Comparison of ENCODE assay signal across 1 cellular context in the genomic region with DNA sequence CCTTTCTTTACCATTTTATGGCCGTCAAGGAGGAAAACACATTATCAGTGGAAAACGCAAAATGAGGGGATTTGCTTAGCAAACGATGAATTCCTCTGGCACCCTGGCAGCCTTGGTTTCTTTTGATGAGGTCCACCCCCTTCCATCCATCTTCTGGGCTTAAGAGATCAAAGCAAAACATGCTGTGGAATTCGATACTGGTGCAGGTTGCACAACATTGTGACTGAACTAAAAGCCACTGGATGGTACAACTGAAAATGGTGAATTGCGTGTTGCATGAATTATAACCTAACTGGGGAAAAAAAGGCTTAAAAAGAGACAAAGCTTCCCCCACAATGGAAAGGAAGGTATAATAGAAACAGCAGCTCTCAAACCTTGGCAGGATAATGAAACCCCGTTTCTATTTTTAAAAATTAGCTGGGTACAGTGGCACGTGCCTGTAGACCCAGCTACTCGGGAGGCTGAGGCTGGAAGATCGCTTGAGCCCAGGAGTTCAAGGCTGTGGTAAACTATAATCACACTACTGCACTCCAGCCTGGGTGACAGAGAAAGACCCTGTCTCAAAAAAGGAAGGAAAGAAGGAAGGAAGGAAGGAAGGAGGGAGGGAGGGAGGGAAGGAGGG.
TF ChIP-seq lines count a peak whose summit lies in the region.

No MANE protein-coding gene starts in this region.

TF ChIP-seq in HepG2, 621 proteins besides CTCF, POLR2A, EP300 and RAD21 (continued from another document):
- TF ChIP-seq ZNF878 (CRISPR knock-in tag; IDR thresholded peaks at IDR 0.05) (peak; percentile 37; the same call in 1 of the 2 replicates), ZNF44 (CRISPR knock-in tag; IDR thresholded peaks at IDR 0.05) (no peak), ZBTB20 (CRISPR knock-in tag; IDR thresholded peaks at IDR 0.05; ENCODE audit: borderline replicate concordance, low read depth) (peak; percentile 34; the same call in 1 of the 2 replicates), ZNF83 (CRISPR knock-in tag; IDR thresholded peaks at IDR 0.05; ENCODE audit: borderline replicate concordance) (no peak), CC2D1A (CRISPR knock-in tag; IDR thresholded peaks at IDR 0.05) (no peak), EHMT2 (IDR thresholded peaks at IDR 0.05; ENCODE audit: borderline replicate concordance, low read depth, low read length) (peak; percentile 71; the same call in 1 of the 2 replicates), SP1 (IDR thresholded peaks at IDR 0.05) (no peak), SP1 (CRISPR knock-in tag; IDR thresholded peaks at IDR 0.05) (0 out of 2 replicates have a peak, but pooled peaks have one; percentile 12), THYN1 (CRISPR knock-in tag; IDR thresholded peaks at IDR 0.05; ENCODE audit: borderline replicate concordance, low read depth) (no peak), HOXA3 (CRISPR knock-in tag; IDR thresholded peaks at IDR 0.05) (peak; percentile 64; the same call in 1 of the 2 replicates), SMAD1 (CRISPR knock-in tag; IDR thresholded peaks at IDR 0.05; ENCODE audit: borderline replicate concordance, low read depth) (no peak)
- TF ChIP-seq, protein P1, sequence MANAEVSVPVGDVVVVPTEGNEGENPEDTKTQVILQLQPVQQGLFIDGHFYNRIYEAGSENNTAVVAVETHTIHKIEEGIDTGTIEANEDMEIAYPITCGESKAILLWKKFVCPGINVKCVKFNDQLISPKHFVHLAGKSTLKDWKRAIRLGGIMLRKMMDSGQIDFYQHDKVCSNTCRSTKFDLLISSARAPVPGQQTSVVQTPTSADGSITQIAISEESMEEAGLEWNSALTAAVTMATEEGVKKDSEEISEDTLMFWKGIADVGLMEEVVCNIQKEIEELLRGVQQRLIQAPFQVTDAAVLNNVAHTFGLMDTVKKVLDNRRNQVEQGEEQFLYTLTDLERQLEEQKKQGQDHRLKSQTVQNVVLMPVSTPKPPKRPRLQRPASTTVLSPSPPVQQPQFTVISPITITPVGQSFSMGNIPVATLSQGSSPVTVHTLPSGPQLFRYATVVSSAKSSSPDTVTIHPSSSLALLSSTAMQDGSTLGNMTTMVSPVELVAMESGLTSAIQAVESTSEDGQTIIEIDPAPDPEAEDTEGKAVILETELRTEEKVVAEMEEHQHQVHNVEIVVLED (CRISPR knock-in tag; IDR thresholded peaks at IDR 0.05; ENCODE audit: borderline replicate concordance), result peak; percentile 48; the same call in 1 of the 2 replicates
- TF ChIP-seq, protein P2, sequence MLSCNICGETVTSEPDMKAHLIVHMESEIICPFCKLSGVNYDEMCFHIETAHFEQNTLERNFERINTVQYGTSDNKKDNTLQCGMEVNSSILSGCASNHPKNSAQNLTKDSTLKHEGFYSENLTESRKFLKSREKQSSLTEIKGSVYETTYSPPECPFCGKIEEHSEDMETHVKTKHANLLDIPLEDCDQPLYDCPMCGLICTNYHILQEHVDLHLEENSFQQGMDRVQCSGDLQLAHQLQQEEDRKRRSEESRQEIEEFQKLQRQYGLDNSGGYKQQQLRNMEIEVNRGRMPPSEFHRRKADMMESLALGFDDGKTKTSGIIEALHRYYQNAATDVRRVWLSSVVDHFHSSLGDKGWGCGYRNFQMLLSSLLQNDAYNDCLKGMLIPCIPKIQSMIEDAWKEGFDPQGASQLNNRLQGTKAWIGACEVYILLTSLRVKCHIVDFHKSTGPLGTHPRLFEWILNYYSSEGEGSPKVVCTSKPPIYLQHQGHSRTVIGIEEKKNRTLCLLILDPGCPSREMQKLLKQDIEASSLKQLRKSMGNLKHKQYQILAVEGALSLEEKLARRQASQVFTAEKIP (CRISPR knock-in tag; IDR thresholded peaks at IDR 0.05; ENCODE audit: borderline replicate concordance), result no peak
- TF ChIP-seq, protein P3, sequence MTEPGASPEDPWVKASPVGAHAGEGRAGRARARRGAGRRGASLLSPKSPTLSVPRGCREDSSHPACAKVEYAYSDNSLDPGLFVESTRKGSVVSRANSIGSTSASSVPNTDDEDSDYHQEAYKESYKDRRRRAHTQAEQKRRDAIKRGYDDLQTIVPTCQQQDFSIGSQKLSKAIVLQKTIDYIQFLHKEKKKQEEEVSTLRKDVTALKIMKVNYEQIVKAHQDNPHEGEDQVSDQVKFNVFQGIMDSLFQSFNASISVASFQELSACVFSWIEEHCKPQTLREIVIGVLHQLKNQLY (CRISPR knock-in tag; IDR thresholded peaks at IDR 0.05), result peak; percentile 70; the same call in 1 of the 2 replicates
- TF ChIP-seq, protein P4, sequence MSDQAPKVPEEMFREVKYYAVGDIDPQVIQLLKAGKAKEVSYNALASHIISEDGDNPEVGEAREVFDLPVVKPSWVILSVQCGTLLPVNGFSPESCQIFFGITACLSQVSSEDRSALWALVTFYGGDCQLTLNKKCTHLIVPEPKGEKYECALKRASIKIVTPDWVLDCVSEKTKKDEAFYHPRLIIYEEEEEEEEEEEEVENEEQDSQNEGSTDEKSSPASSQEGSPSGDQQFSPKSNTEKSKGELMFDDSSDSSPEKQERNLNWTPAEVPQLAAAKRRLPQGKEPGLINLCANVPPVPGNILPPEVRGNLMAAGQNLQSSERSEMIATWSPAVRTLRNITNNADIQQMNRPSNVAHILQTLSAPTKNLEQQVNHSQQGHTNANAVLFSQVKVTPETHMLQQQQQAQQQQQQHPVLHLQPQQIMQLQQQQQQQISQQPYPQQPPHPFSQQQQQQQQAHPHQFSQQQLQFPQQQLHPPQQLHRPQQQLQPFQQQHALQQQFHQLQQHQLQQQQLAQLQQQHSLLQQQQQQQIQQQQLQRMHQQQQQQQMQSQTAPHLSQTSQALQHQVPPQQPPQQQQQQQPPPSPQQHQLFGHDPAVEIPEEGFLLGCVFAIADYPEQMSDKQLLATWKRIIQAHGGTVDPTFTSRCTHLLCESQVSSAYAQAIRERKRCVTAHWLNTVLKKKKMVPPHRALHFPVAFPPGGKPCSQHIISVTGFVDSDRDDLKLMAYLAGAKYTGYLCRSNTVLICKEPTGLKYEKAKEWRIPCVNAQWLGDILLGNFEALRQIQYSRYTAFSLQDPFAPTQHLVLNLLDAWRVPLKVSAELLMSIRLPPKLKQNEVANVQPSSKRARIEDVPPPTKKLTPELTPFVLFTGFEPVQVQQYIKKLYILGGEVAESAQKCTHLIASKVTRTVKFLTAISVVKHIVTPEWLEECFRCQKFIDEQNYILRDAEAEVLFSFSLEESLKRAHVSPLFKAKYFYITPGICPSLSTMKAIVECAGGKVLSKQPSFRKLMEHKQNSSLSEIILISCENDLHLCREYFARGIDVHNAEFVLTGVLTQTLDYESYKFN (CRISPR knock-in tag; conservative IDR thresholded peaks at IDR 0.05), result peak; percentile 92
- TF ChIP-seq, protein P5, sequence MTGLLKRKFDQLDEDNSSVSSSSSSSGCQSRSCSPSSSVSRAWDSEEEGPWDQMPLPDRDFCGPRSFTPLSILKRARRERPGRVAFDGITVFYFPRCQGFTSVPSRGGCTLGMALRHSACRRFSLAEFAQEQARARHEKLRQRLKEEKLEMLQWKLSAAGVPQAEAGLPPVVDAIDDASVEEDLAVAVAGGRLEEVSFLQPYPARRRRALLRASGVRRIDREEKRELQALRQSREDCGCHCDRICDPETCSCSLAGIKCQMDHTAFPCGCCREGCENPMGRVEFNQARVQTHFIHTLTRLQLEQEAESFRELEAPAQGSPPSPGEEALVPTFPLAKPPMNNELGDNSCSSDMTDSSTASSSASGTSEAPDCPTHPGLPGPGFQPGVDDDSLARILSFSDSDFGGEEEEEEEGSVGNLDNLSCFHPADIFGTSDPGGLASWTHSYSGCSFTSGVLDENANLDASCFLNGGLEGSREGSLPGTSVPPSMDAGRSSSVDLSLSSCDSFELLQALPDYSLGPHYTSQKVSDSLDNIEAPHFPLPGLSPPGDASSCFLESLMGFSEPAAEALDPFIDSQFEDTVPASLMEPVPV (CRISPR knock-in tag; IDR thresholded peaks at IDR 0.05), result no peak
